Comparison of ENCODE assay signal across 1 cellular context in genomic region chr1:6508876-6509602, GRCh38.
TF ChIP-seq lines count a peak whose summit lies in the region.

No MANE protein-coding gene starts in this region.

TF ChIP-seq in WTC11, 78 proteins besides CTCF, POLR2A, EP300 and RAD21 (continued from another document):
- TF ChIP-seq E2F4 (CRISPR knock-in tag; IDR thresholded peaks at IDR 0.05; ENCODE audit: borderline replicate concordance, low read depth) (no peak), ERG (CRISPR knock-in tag; IDR thresholded peaks at IDR 0.05) (no peak), ZNF512 (CRISPR knock-in tag; IDR thresholded peaks at IDR 0.05; ENCODE audit: borderline replicate concordance) (no peak), ZNF232 (CRISPR knock-in tag; IDR thresholded peaks at IDR 0.05) (no peak)
TF ChIP-seq in WTC11: peak in this region for 0.
